Comparison of ENCODE assay signal across 8 cellular contexts in genomic region chr11:66958232-66958955, GRCh38. TPM values are rescaled to one million over a fixed set of nuclear protein-coding genes. Genes with fewer than 3 reads are reported as not detected.
A peak's percentile ranks its signal among the peaks of the same experiment; 100 is the strongest.
DNase-seq lines count a peak whose midpoint lies in the region; ATAC-seq and TF ChIP-seq lines count a peak whose summit lies in the region.

PC (minus strand) TSS chr11:66958383; CDS start chr11:66872159, 86,224 bp downstream.

- H3K27ac ChIP-seq in adrenal gland (peak within 1 kb of the TSS; percentile 53 to 93 (median 84)), cardiac muscle cell (peak within 1 kb of the TSS; percentile 86), parathyroid adenoma (peak within 1 kb of the TSS; percentile 51), tibial artery (peak within 1 kb of the TSS; percentile 74 to 81)

- intact Hi-C loops in adrenal gland (cut with DNase I) (no loop called here), tibial artery (cut with DNase I; ENCODE audit: low total_unique reads) (loop anchor here (10.0 kb wide), 1 partner anchor 104 kb away; the partner anchor contains the start of gene LRFN4)

- H3K4me2 ChIP-seq in parathyroid adenoma (ENCODE audit: low read length), result peak within 1 kb of the TSS; percentile 71

- H2AFZ ChIP-seq in parathyroid adenoma, result peak within 1 kb of the TSS; percentile 67

- peak within 1 kb of the TSS; percentile 81 for H3K4me3 ChIP-seq in GM06990 (replicated peaks; ENCODE audit: low read depth, low read length)
- peak within 1 kb of the TSS in 2 of 4 donors; percentile 49 to 70 for H3K4me3 ChIP-seq in adrenal gland
- H3K4me3 ChIP-seq in cardiac muscle cell, result peak within 1 kb of the TSS; percentile 75
- H3K4me3 ChIP-seq in parathyroid adenoma (ENCODE audit: low read depth, low read length), result peak within 1 kb of the TSS; percentile 53
- peak within 1 kb of the TSS; percentile 70 to 76 for H3K4me3 ChIP-seq in tibial artery

- no peak within 1 kb of the TSS for H3K9ac ChIP-seq in parathyroid adenoma

- peak; percentile 80 for ATAC-seq in HG02623 (IDR thresholded peaks at IDR 0.05; ENCODE audit: unreplicated experiment)

- H3K27me3 ChIP-seq in GM06990 (replicated peaks; ENCODE audit: control insufficient read depth, insufficient read depth, low read length) (no peaks in the 10 kb centered on the region), adrenal gland (no peaks in the 10 kb centered on the region), cardiac muscle cell (no peaks in the 10 kb centered on the region), parathyroid adenoma (ENCODE audit: control insufficient read depth, insufficient read depth, low read length) (no peaks in the 10 kb centered on the region), tibial artery (no peaks in the 10 kb centered on the region)

- H3K36me3 ChIP-seq in GM06990 (ENCODE audit: control insufficient read depth, insufficient read depth, low read length) (no peaks in the 10 kb centered on the region), adrenal gland (replicated peaks in 1 of 2) (no peaks in the 10 kb centered on the region), cardiac muscle cell (no peaks in the 10 kb centered on the region), parathyroid adenoma (ENCODE audit: control insufficient read depth, insufficient read depth, low read length) (no peaks in the 10 kb centered on the region), tibial artery (no peaks in the 10 kb centered on the region)

- 0 to 1% (median 0%) methylated on average over 15 to 74 of the region's 74 CpGs for WGBS in adrenal gland, 4 donors

- no peak for TF ChIP-seq CTCF in GM06990 (IDR thresholded peaks at IDR 0.05; ENCODE audit: insufficient read depth, low read length, poor library complexity, severe bottlenecking)
- no peak for TF ChIP-seq CTCF in adrenal gland (IDR thresholded peaks at IDR 0.05)
- no peak for TF ChIP-seq CTCF in cardiac muscle cell (IDR thresholded peaks at IDR 0.05; ENCODE audit: low read depth, low read length)
- no peak for TF ChIP-seq CTCF in parathyroid adenoma (IDR thresholded peaks at IDR 0.05)
- no peak for TF ChIP-seq CTCF in tibial artery (IDR thresholded peaks at IDR 0.05)

- H3K4me1 ChIP-seq in adrenal gland (replicated peaks in 1 of 2) (peaks cover 18 to 35% of the 10 kb centered on the region in 2 donors), cardiac muscle cell (ENCODE audit: low read depth) (peaks cover 7% of the 10 kb centered on the region), parathyroid adenoma (peaks cover 6% of the 10 kb centered on the region), tibial artery (peaks cover 0 to 27% (median 13%) of the 10 kb centered on the region in 4 donors)

- H3K79me2 ChIP-seq in parathyroid adenoma, result no peaks in the 10 kb centered on the region

- peak; percentile 97 for DNase-seq in GM06990 (ENCODE audit: extremely low read depth, insufficient read length)
- peak; percentile 99 for DNase-seq in NCI-H1105 treated with DMSO at 0.1 percent for 48 hours (lab: John Stamatoyannopoulos, UW)
- DNase-seq in T-helper 1 cell, result peak; percentile 93 to 99 (median 95)
- peak; percentile 100 for DNase-seq in adrenal gland
- peak; percentile 100 for DNase-seq in cardiac muscle cell (ENCODE audit: low read depth in 1 of 2, low spot score in 1 of 2)
- peak; percentile 100 for DNase-seq in tibial artery

- H3K9me3 ChIP-seq in adrenal gland (replicated peaks in 1 of 3), result no peaks in the 10 kb centered on the region
- H3K9me3 ChIP-seq in cardiac muscle cell (ENCODE audit: low read depth), result no peaks in the 10 kb centered on the region
- no peaks in the 10 kb centered on the region for H3K9me3 ChIP-seq in parathyroid adenoma (ENCODE audit: control insufficient read depth, low read length)
- H3K9me3 ChIP-seq in tibial artery, result no peaks in the 10 kb centered on the region

- TF ChIP-seq POLR2A in adrenal gland (IDR thresholded peaks at IDR 0.05), result peak; percentile 95 to 97

RNA-seq across cellular contexts. Expression of gene PC, which starts in this region (rescaled TPM):
- total RNA-seq in adrenal gland, result 100 to 1,000 TPM in 2 of 8 donors, 10 to 100 TPM in 6; 63.7 to 231 (median 90.7) TPM
- polyA plus RNA-seq in adrenal gland, result 100 to 1,000 TPM in 1 of 3 donors, 10 to 100 TPM in 2; 74.2 to 134 (median 76.7) TPM
- total RNA-seq in cardiac muscle cell, result 20.5 and 21.5 TPM in 2 replicates
- 24.1 and 30.7 TPM in 2 replicates for polyA plus RNA-seq in cardiac muscle cell
